Comparison of ENCODE assay signal across 9 cellular contexts in the genomic region with DNA sequence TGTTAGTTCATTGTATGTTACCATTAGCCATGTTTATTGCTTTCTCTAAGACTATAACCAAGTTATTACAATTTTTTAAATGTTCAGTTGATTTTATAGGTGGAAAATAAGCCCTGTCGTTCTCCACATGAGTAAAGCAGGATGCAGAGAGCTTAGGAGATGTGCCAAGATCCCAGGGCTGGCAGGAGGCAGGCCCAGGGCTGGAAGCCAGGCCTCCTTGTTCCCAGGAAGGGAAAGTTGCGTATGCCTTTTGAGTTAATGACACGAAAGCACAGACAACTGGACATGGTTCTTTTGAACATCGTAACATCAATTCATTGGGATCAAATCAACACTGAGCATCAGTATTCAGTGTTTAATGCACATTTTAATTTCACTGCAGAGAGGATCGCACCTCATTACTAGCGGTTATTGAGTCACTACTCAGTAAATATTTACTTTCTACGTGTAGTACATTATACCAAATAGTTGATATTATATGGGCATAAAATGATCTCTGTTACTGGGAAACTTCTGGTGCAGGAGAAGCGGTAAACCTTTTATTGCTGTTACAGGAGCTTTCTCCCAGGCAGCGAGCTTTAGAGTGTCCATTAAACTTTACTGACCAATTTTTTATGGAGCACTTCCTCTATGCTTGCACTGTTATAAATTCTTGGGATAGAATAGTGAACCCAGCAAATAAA.
DNase-seq lines count a peak whose midpoint lies in the region; ATAC-seq, FAIRE-seq and TF ChIP-seq lines count a peak whose summit lies in the region.
"Had no signal": no experiment of that assay in that cellular context is flagged by ENCODE, and none has a peak within 500 bp of the region (broad histone marks: within the 10 kb centered on the region; RNA-seq: fewer than 3 reads in every experiment).

No MANE protein-coding gene starts in this region.

- no peak overlapping the region for H3K4me2 ChIP-seq in HepG2 (ENCODE audit: low read depth, low read length)

- TF ChIP-seq CTCF in left ventricle myocardium inferior (IDR thresholded peaks at IDR 0.05; ENCODE audit: borderline replicate concordance) (no peak), gastrocnemius medialis (IDR thresholded peaks at IDR 0.05 in 4 of 5, conservative IDR thresholded peaks at IDR 0.05 in 1 of 5) (no peak), HepG2 (CRISPR knock-in tag; IDR thresholded peaks at IDR 0.05) (no peak)

- H3K9ac ChIP-seq in HepG2 (ENCODE audit: insufficient read depth, low read depth, low read length) = no peak overlapping the region

- H3K4me3 ChIP-seq in left ventricle myocardium inferior (no peak overlapping the region), gastrocnemius medialis (no peak overlapping the region), HepG2 (replicated peaks in 1 of 3; ENCODE audit: insufficient read depth in 1 of 3, low read depth in 2 of 3, low read length in 3 of 3) (no peak overlapping the region)

- H3K27me3 ChIP-seq in left ventricle myocardium inferior (ENCODE audit: low read depth) (no peaks in the 10 kb centered on the region), gastrocnemius medialis (no peaks in the 10 kb centered on the region), HepG2 (ENCODE audit: control insufficient read depth in 1 of 2, insufficient read depth in 2 of 2, low read length in 2 of 2) (no peaks in the 10 kb centered on the region)

- CTCF ChIA-PET in HepG2 (lab: Yijun Ruan, JAX; ENCODE audit: low intra/inter-chr PET ratio, low total read pairs) = no interaction called here

- ATAC-seq in gastrocnemius medialis (peak; percentile 56 to 61), HepG2 (no peak), GM21526 (IDR thresholded peaks at IDR 0.05; ENCODE audit: low FRiP score, unreplicated experiment) (no peak), GM19452 (IDR thresholded peaks at IDR 0.05; ENCODE audit: unreplicated experiment) (no peak), GM21576 (IDR thresholded peaks at IDR 0.05; ENCODE audit: unreplicated experiment) (no peak)

- TF ChIP-seq EP300 in HepG2 (IDR thresholded peaks at IDR 0.05; ENCODE audit: low read depth in 2 of 2, low read length in 2 of 2) (no peak), HepG2 (CRISPR knock-in tag; IDR thresholded peaks at IDR 0.05; ENCODE audit: borderline replicate concordance) (no peak)

- TF ChIP-seq RAD21 in HepG2 (CRISPR knock-in tag; IDR thresholded peaks at IDR 0.05) = no peak

- in situ Hi-C loops in gastrocnemius medialis (cut with MboI; ENCODE audit: low sequenced_read_pairs in 4 of 4) (no loop called here), HepG2 (cut with HindIII; ENCODE audit: extremely low pct_ligation_motif_present, low pct_unique_long_range_greater_than_20kb) (no loop called here)

- intact Hi-C loops in left ventricle myocardium inferior (cut with micrococcal nuclease) = no loop called here
- intact Hi-C loops in gastrocnemius medialis (cut with DNase I; ENCODE audit: low total_unique reads) = loop anchor here (5.0 kb wide), 1 partner anchor 55 kb away; no protein-coding TSS in a partner anchor
- intact Hi-C loops in HepG2 (cut with micrococcal nuclease; ENCODE audit: unreplicated experiment) = no loop called here

- no peaks in the 10 kb centered on the region for H3K9me3 ChIP-seq in left ventricle myocardium inferior (replicated peaks)
- no peaks in the 10 kb centered on the region for H3K9me3 ChIP-seq in gastrocnemius medialis
- H3K9me3 ChIP-seq in HepG2 (ENCODE audit: low read length) = peaks cover 4% of the 10 kb centered on the region; the same call in 1 of the 2 replicates

- DNase-seq in NCI-H1092 treated with DMSO at 0.1 percent for 48 hours (lab: John Stamatoyannopoulos, UW) = peak; percentile 68
- DNase-seq in amygdala (lab: John Stamatoyannopoulos, UW) = peak in 36 of 56 donors; percentile 13 to 77 (median 42)
- DNase-seq in left ventricle myocardium inferior = peak; percentile 78
- peak in 1 of 2 donors; percentile 68 for DNase-seq in gastrocnemius medialis
- no peak for DNase-seq in HepG2 (ENCODE audit: low spot score)
- DNase-seq: stimulated activated CD4-positive, alpha-beta T cell treated with anti-CD3 and anti-CD28 coated beads, Interleukin-12 subunit alpha, Interleukin-12 subunit beta, amount 100 ng/mL, for 4 hours had no signal

- peaks cover 40% of the 10 kb centered on the region for H3K4me1 ChIP-seq in left ventricle myocardium inferior
- peaks cover 13 to 27% of the 10 kb centered on the region in 2 donors for H3K4me1 ChIP-seq in gastrocnemius medialis
- H3K4me1 ChIP-seq in HepG2 (ENCODE audit: insufficient read depth, low read length) = no peaks in the 10 kb centered on the region

- H3K79me2 ChIP-seq in HepG2 (ENCODE audit: insufficient read depth, low read length) = no peaks in the 10 kb centered on the region

- BruUV-seq in HepG2 (replicated peaks; lab: Mats Ljungman, UMichigan) = no TSS peak

- TF ChIP-seq POLR2A in gastrocnemius medialis (IDR thresholded peaks at IDR 0.05) (no peak), HepG2 (IDR thresholded peaks at IDR 0.05; ENCODE audit: insufficient read depth in 1 of 2, low read depth in 2 of 2, low read length in 2 of 2) (no peak)

- no peak overlapping the region for H2AFZ ChIP-seq in HepG2 (ENCODE audit: low read length)

- POLR2A ChIA-PET in HepG2 (lab: Yijun Ruan, JAX) = no interaction called here

- no peaks in the 10 kb centered on the region for H4K20me1 ChIP-seq in HepG2 (ENCODE audit: insufficient read depth, low read length)

- H3K27ac ChIP-seq in left ventricle myocardium inferior (replicated peaks) (peak overlapping the region; percentile 47), gastrocnemius medialis (peak overlapping the region; percentile 28 to 45 (median 32)), HepG2 (ENCODE audit: extremely low read length, insufficient read depth, low read length) (no peak overlapping the region)

- H3K36me3 ChIP-seq in left ventricle myocardium inferior (no peaks in the 10 kb centered on the region), gastrocnemius medialis (no peaks in the 10 kb centered on the region), HepG2 (replicated peaks in 1 of 2; ENCODE audit: control insufficient read depth in 1 of 2, insufficient read depth in 2 of 2, low read length in 2 of 2) (no peaks in the 10 kb centered on the region; a peak in 2 of 5 replicates)

- 89% methylated on average over 9 of the region's 9 CpGs for WGBS in HepG2 (ENCODE audit: low lambda C conversion rate)

- FAIRE-seq in HepG2 (lab: Jason Lieb, UNC) = no peak

TF ChIP-seq in HepG2, 621 proteins besides CTCF, POLR2A, EP300 and RAD21 (continues in another document):
- TF ChIP-seq, protein P1, sequence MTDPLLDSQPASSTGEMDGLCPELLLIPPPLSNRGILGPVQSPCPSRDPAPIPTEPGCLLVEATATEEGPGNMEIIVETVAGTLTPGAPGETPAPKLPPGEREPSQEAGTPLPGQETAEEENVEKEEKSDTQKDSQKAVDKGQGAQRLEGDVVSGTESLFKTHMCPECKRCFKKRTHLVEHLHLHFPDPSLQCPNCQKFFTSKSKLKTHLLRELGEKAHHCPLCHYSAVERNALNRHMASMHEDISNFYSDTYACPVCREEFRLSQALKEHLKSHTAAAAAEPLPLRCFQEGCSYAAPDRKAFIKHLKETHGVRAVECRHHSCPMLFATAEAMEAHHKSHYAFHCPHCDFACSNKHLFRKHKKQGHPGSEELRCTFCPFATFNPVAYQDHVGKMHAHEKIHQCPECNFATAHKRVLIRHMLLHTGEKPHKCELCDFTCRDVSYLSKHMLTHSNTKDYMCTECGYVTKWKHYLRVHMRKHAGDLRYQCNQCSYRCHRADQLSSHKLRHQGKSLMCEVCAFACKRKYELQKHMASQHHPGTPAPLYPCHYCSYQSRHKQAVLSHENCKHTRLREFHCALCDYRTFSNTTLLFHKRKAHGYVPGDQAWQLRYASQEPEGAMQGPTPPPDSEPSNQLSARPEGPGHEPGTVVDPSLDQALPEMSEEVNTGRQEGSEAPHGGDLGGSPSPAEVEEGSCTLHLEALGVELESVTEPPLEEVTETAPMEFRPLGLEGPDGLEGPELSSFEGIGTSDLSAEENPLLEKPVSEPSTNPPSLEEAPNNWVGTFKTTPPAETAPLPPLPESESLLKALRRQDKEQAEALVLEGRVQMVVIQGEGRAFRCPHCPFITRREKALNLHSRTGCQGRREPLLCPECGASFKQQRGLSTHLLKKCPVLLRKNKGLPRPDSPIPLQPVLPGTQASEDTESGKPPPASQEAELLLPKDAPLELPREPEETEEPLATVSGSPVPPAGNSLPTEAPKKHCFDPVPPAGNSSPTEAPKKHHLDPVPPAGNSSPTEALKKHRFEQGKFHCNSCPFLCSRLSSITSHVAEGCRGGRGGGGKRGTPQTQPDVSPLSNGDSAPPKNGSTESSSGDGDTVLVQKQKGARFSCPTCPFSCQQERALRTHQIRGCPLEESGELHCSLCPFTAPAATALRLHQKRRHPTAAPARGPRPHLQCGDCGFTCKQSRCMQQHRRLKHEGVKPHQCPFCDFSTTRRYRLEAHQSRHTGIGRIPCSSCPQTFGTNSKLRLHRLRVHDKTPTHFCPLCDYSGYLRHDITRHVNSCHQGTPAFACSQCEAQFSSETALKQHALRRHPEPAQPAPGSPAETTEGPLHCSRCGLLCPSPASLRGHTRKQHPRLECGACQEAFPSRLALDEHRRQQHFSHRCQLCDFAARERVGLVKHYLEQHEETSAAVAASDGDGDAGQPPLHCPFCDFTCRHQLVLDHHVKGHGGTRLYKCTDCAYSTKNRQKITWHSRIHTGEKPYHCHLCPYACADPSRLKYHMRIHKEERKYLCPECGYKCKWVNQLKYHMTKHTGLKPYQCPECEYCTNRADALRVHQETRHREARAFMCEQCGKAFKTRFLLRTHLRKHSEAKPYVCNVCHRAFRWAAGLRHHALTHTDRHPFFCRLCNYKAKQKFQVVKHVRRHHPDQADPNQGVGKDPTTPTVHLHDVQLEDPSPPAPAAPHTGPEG (CRISPR knock-in tag; IDR thresholded peaks at IDR 0.05) = no peak
- TF ChIP-seq ZNF121 (CRISPR knock-in tag; IDR thresholded peaks at IDR 0.05) (no peak), DMAP1 (CRISPR knock-in tag; IDR thresholded peaks at IDR 0.05) (no peak), SATB2 (CRISPR knock-in tag; IDR thresholded peaks at IDR 0.05) (no peak)

Comparison
In these comparisons a context has a peak if more than half of its experiments do, and no peak if none do; other contexts are left out.
1. ATAC-seq: peak in gastrocnemius medialis (2 of 2); none in HepG2 (single experiment), GM21526 (single experiment), GM19452 (single experiment) and GM21576 (single experiment).